Comparison of ENCODE assay signal across 8 cellular contexts in genomic region chr7:64902461-64902805, GRCh38. TPM values are rescaled to one million over a fixed set of nuclear protein-coding genes. Genes with fewer than 3 reads are reported as not detected.
DNase-seq lines count a peak whose midpoint lies in the region; ATAC-seq and TF ChIP-seq lines count a peak whose summit lies in the region.
"Not testable (repeated sequence)": the region's sequence is repeated elsewhere in the genome, so short reads cannot be mapped to it uniquely, and the experiment has no call there.

No MANE protein-coding gene starts in this region.

- peak overlapping the region; percentile 80 for H3K9ac ChIP-seq in Loucy (ENCODE audit: low read depth, low read length, poor library complexity, severe bottlenecking)
- H3K9ac ChIP-seq in fibroblast of lung (ENCODE audit: insufficient read depth, low read length) = not testable (repeated sequence)

- H3K4me1 ChIP-seq in CD8-positive, alpha-beta memory T cell (ENCODE audit: insufficient read depth, low read length) = peaks cover 24% of the 10 kb centered on the region
- H3K4me1 ChIP-seq in Loucy (ENCODE audit: insufficient read depth, low read length, poor library complexity, severe bottlenecking) = peaks cover 35% of the 10 kb centered on the region
- not testable (repeated sequence) for H3K4me1 ChIP-seq in ascending aorta; fibroblast of lung (ENCODE audit: control insufficient read depth, extremely low read depth, insufficient read depth, low read length)

- intact Hi-C loops in ascending aorta (cut with DNase I) = loop anchor here (2.0 to 10.0 kb wide), 5 partner anchors 14 to 585 kb away; partner anchors contain the start of genes ZNF107, ZNF138 and ZNF680

- DNase-seq in CD8-positive, alpha-beta memory T cell; ascending aorta (ENCODE audit: low spot score in 2 of 2); fibroblast of lung (ENCODE audit: low read depth in 2 of 2); memory B cell (ENCODE audit: low spot score in 2 of 2); progenitor cell of endocrine pancreas (ENCODE audit: low spot score, unreplicated experiment): not testable (repeated sequence)
- peak; percentile 39 for DNase-seq in type B pancreatic cell (ENCODE audit: extremely low spot score, unreplicated experiment)

- peak overlapping the region; percentile 99 for H3K4me3 ChIP-seq in CD8-positive, alpha-beta memory T cell (ENCODE audit: low read length)
- H3K4me3 ChIP-seq in Loucy (ENCODE audit: low read length, poor library complexity, severe bottlenecking) (peak overlapping the region; percentile 84), WI38 (ENCODE audit: low read depth, low read length) (peak overlapping the region; percentile 93; the same call in 1 of the 2 replicates), ascending aorta (peak overlapping the region; percentile 82 to 88), fibroblast of lung (replicated peaks in 1 of 4; ENCODE audit: control extremely low read depth in 1 of 4, insufficient read depth in 1 of 4, low read depth in 3 of 4, low read length in 4 of 4) (peak overlapping the region in 3 of 4 experiments; percentile 84 to 93 (median 88))

- H3K36me3 ChIP-seq in CD8-positive, alpha-beta memory T cell (ENCODE audit: insufficient read depth, low read length); Loucy (ENCODE audit: insufficient read depth, low read length); ascending aorta; fibroblast of lung (ENCODE audit: control insufficient read depth, insufficient read depth, low read length): not testable (repeated sequence)

- peak overlapping the region; percentile 92 for H3K27ac ChIP-seq in CD8-positive, alpha-beta memory T cell (ENCODE audit: low read depth, low read length)
- not testable (repeated sequence) for H3K27ac ChIP-seq in ascending aorta; fibroblast of lung (ENCODE audit: insufficient read depth, low read length)

- peaks cover 42% of the 10 kb centered on the region for H3K79me2 ChIP-seq in Loucy (ENCODE audit: insufficient read depth, low read length)
- H3K79me2 ChIP-seq in fibroblast of lung (ENCODE audit: control insufficient read depth, insufficient read depth, low read length) = not testable (repeated sequence)

- not testable (repeated sequence) for H3K9me3 ChIP-seq in CD8-positive, alpha-beta memory T cell (ENCODE audit: low read length); Loucy (ENCODE audit: insufficient read depth, low read depth, low read length); ascending aorta; fibroblast of lung (ENCODE audit: control insufficient read depth, insufficient read depth, low read depth, low read length)

- H3K27ac Mint-ChIP-seq in CD8-positive, alpha-beta memory T cell = peak overlapping the region in 6 of 8 donors; percentile 34 to 97 (median 90)
- H3K27ac Mint-ChIP-seq in memory B cell (peak overlapping the region; percentile 60), progenitor cell of endocrine pancreas (peak overlapping the region; percentile 92), type B pancreatic cell (peak overlapping the region; percentile 96)

- H3K9me3 Mint-ChIP-seq in CD8-positive, alpha-beta memory T cell; memory B cell; progenitor cell of endocrine pancreas (ENCODE audit: low read depth); type B pancreatic cell: not testable (repeated sequence)

- CTCF ChIA-PET in CD8-positive, alpha-beta memory T cell (lab: Charles Lee) = interaction anchor here (2.5 kb wide), 1 partner anchor 15 kb away, joined by 5 read pairs; no protein-coding TSS in a partner anchor

- H2AFZ ChIP-seq in Loucy (ENCODE audit: low read length) (peak overlapping the region; percentile 91), fibroblast of lung (ENCODE audit: low read length) (peak overlapping the region; percentile 73)

- POLR2A ChIA-PET in CD8-positive, alpha-beta memory T cell (lab: Charles Lee) = interaction anchor here (0.5 to 1.6 kb wide), 4 partner anchors 13 to 237 kb away, joined by 3 to 12 read pairs (median 6); partner anchors contain the start of genes ERV3-1 and ZNF107

- H3K4me1 Mint-ChIP-seq in CD8-positive, alpha-beta memory T cell = peaks cover 33 to 49% (median 47%) of the 10 kb centered on the region in 3 donors
- H3K4me1 Mint-ChIP-seq in memory B cell (peaks cover 23% of the 10 kb centered on the region), progenitor cell of endocrine pancreas (ENCODE audit: low read depth) (peaks cover 28% of the 10 kb centered on the region)
- H3K4me1 Mint-ChIP-seq in type B pancreatic cell (ENCODE audit: unreplicated experiment) = not testable (repeated sequence)

- H3K4me2 ChIP-seq in Loucy (ENCODE audit: low read depth, low read length, poor library complexity, severe bottlenecking) (peak overlapping the region; percentile 69), fibroblast of lung (ENCODE audit: extremely low read depth, insufficient read depth, low read length) (peak overlapping the region; percentile 17)

- not testable (repeated sequence) for H3K9me2 ChIP-seq in Loucy (replicated peaks; ENCODE audit: low read depth, low read length)

- H4K20me1 ChIP-seq in Loucy (ENCODE audit: insufficient read depth, low read length, poor library complexity, severe bottlenecking) = peaks cover 39% of the 10 kb centered on the region
- not testable (repeated sequence) for H4K20me1 ChIP-seq in fibroblast of lung (ENCODE audit: control insufficient read depth, extremely low read depth, insufficient read depth, low read length)

- not testable (repeated sequence) for TF ChIP-seq CTCF in Loucy (conservative IDR thresholded peaks at IDR 0.05; ENCODE audit: low read length); WI38 (IDR thresholded peaks at IDR 0.05; ENCODE audit: low read depth, low read length); ascending aorta (IDR thresholded peaks at IDR 0.05); fibroblast of lung (conservative IDR thresholded peaks at IDR 0.05 in 1 of 2, IDR thresholded peaks at IDR 0.05 in 1 of 2; ENCODE audit: low read depth in 1 of 2, low read length in 2 of 2); progenitor cell of endocrine pancreas (IDR thresholded peaks at IDR 0.05; ENCODE audit: unreplicated experiment); type B pancreatic cell (conservative IDR thresholded peaks at IDR 0.05)

- H3K4me3 Mint-ChIP-seq in CD8-positive, alpha-beta memory T cell = peak overlapping the region; percentile 95 to 99 (median 98)
- H3K4me3 Mint-ChIP-seq in memory B cell (peak overlapping the region; percentile 77), progenitor cell of endocrine pancreas (ENCODE audit: low read depth) (peak overlapping the region; percentile 99), type B pancreatic cell (peak overlapping the region; percentile 77)

- not testable (repeated sequence) for H3F3A ChIP-seq in Loucy (ENCODE audit: low read depth)

- H3K27me3 Mint-ChIP-seq in CD8-positive, alpha-beta memory T cell; memory B cell; progenitor cell of endocrine pancreas; type B pancreatic cell: not testable (repeated sequence)

- ATAC-seq in memory B cell (ENCODE audit: low read depth) = not testable (repeated sequence)

- not testable (repeated sequence) for H3K27me3 ChIP-seq in CD8-positive, alpha-beta memory T cell (ENCODE audit: insufficient read depth, low read length, poor library complexity, severe bottlenecking); Loucy (ENCODE audit: insufficient read depth, low read length, poor library complexity, severe bottlenecking); ascending aorta; fibroblast of lung (ENCODE audit: control insufficient read depth, insufficient read depth, low read length)

- not testable (repeated sequence) for H3K36me3 Mint-ChIP-seq in CD8-positive, alpha-beta memory T cell; memory B cell; progenitor cell of endocrine pancreas (ENCODE audit: insufficient read depth); type B pancreatic cell

RNA-seq across cellular contexts. Expression of gene ZNF273, which starts 0.6 kb away (rescaled TPM):
- 1 to 10 TPM; 6.8 to 7.1 TPM for total RNA-seq in CD8-positive, alpha-beta memory T cell
- 3.1 TPM for polyA plus RNA-seq in CD8-positive, alpha-beta memory T cell
- total RNA-seq in ascending aorta (1.7 TPM), fibroblast of lung (2.1 and 3.1 TPM in 2 replicates), progenitor cell of endocrine pancreas (12.3 and 13.7 TPM in 2 replicates), type B pancreatic cell (ENCODE audit: low replicate concordance) (6.2 and 9.3 TPM in 2 replicates)
- 2.1 and 2.6 TPM in 2 replicates for polyA plus RNA-seq in fibroblast of lung
- 1.0 and 1.5 TPM in 2 replicates for polyA plus RNA-seq in fibroblast of lung (2012)
- 0.74 and 0.90 TPM in 2 replicates for polyA minus RNA-seq in fibroblast of lung (ENCODE audit: low replicate concordance)
